23 cellular contexts compared by ENCODE assay signal in the genomic region with DNA sequence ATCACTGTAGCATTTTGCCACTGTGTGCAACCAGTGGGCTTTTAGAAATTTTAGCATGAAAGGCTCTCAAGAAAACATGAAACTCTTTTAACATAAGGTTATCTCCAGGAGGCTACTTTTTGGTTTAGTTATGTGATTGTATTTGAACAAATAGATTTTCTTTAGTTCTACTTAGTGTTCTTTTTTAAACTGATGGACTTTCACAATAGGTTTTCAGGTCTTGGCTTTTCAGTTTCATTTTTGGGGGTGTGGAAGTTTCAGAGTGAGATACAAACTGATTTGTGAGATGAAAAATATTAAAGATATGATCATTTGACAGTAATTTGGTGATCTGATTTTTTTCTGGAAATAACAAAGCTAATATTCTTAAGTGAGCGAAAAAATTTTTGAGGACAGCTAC.
A peak's percentile ranks its signal among the peaks of the same experiment; 100 is the strongest.
DNase-seq lines count a peak whose midpoint lies in the region; ATAC-seq and TF ChIP-seq lines count a peak whose summit lies in the region.
"Had no signal": no experiment of that assay in that cellular context is flagged by ENCODE, and none has a peak within 500 bp of the region (broad histone marks: within the 10 kb centered on the region; RNA-seq: fewer than 3 reads in every experiment).

No MANE protein-coding gene starts in this region.

- no peaks in the 10 kb centered on the region for H3K36me3 ChIP-seq in KMS-11 (ENCODE audit: insufficient read depth)
- no peaks in the 10 kb centered on the region for H3K36me3 ChIP-seq in gastrocnemius medialis
- H3K36me3 ChIP-seq: gastroesophageal sphincter had no signal

- no peak overlapping the region for H3K4me3 ChIP-seq in KMS-11 (IDR thresholded peaks at IDR 0.05; ENCODE audit: insufficient read depth, low read depth, low read length)
- H3K4me3 ChIP-seq in gastrocnemius medialis, result no peak overlapping the region
- H3K4me3 ChIP-seq: gastroesophageal sphincter, GM12878, GM23338 had no signal

- no peaks in the 10 kb centered on the region for H3K79me2 ChIP-seq in KMS-11 (ENCODE audit: insufficient read depth, low read depth)

- CTCF ChIA-PET in RWPE1 (lab: Yijun Ruan, JAX), result no interaction called here

- ATAC-seq in GM18519 (IDR thresholded peaks at IDR 0.05; ENCODE audit: low FRiP score, unreplicated experiment) (peak; percentile 35), GM21390 (IDR thresholded peaks at IDR 0.05; ENCODE audit: unreplicated experiment) (peak; percentile 56), HG02938 (IDR thresholded peaks at IDR 0.05; ENCODE audit: unreplicated experiment) (peak; percentile 56), gastrocnemius medialis (no peak)
- ATAC-seq: gastroesophageal sphincter, GM12878, GM23338, T-cell had no signal

- no peak overlapping the region for H3K9ac ChIP-seq in KMS-11

- TF ChIP-seq CTCF in KMS-11 (conservative IDR thresholded peaks at IDR 0.05; ENCODE audit: low read depth, low read length), result no peak
- TF ChIP-seq CTCF in gastrocnemius medialis (IDR thresholded peaks at IDR 0.05 in 4 of 5, conservative IDR thresholded peaks at IDR 0.05 in 1 of 5), result no peak
- TF ChIP-seq CTCF in RWPE1 (conservative IDR thresholded peaks at IDR 0.05; ENCODE audit: low read depth), result no peak

- no peaks in the 10 kb centered on the region for H4K20me1 ChIP-seq in KMS-11 (ENCODE audit: insufficient read depth)

- POLR2A ChIA-PET in RWPE1 (lab: Yijun Ruan, JAX; ENCODE audit: low non-redundant PET), result no interaction called here

- in situ Hi-C loops in gastrocnemius medialis (cut with MboI; ENCODE audit: low sequenced_read_pairs in 4 of 4), result no loop called here

- peaks cover 25% of the 10 kb centered on the region for H3K4me1 ChIP-seq in KMS-11 (ENCODE audit: low read depth, poor library complexity, severe bottlenecking)
- H3K4me1 ChIP-seq in gastrocnemius medialis, result no peaks in the 10 kb centered on the region
- H3K4me1 ChIP-seq: gastroesophageal sphincter had no signal

- peak overlapping the region; percentile 22 for H3K4me2 ChIP-seq in KMS-11
- H3K4me2 ChIP-seq: GM23338 had no signal

- no peaks in the 10 kb centered on the region; the same call in 1 of the 2 replicates for H3K27me3 ChIP-seq in KMS-11 (ENCODE audit: insufficient read depth, low read depth)
- no peaks in the 10 kb centered on the region for H3K27me3 ChIP-seq in gastrocnemius medialis
- H3K27me3 ChIP-seq: gastroesophageal sphincter had no signal

- no peak for TF ChIP-seq POLR2A in gastrocnemius medialis (IDR thresholded peaks at IDR 0.05)

- intact Hi-C loops in gastrocnemius medialis (cut with DNase I; ENCODE audit: low total_unique reads), result no loop called here

- DNase-seq in gastrocnemius medialis (no peak), DMS53 (lab: John Stamatoyannopoulos, UW) (no peak), RWPE1 (ENCODE audit: low spot score) (no peak)
- no peak for DNase-seq in central memory CD4-positive, alpha-beta T cell
- DNase-seq: activated CD4-positive, alpha-beta T cell treated with anti-CD3 and anti-CD28 coated beads for 48 hours; activated CD8-positive, alpha-beta memory T cell treated with anti-CD3 and anti-CD28 coated beads, Interleukin-2, amount 50 U/mL, for 4 hours; amniotic stem cell; erythroblast; GDM1; kidney glomerular epithelial cell; mammary epithelial cell; NCI-H1436; NCI-H2171 treated with DMSO at 0.1 percent for 48 hours; NCI-H748 treated with DMSO at 0.1 percent for 48 hours; SHP77 treated with DMSO at 0.1 percent for 48 hours; T-cell had no signal

- no peak overlapping the region for H2AFZ ChIP-seq in KMS-11 (ENCODE audit: low read depth)
- H2AFZ ChIP-seq: GM23338 had no signal

- no peaks in the 10 kb centered on the region for H3K9me3 ChIP-seq in gastrocnemius medialis
- H3K9me3 ChIP-seq: gastroesophageal sphincter had no signal

- H3K27ac ChIP-seq in KMS-11, result peak overlapping the region; percentile 4; the same call in 1 of the 2 replicates
- no peak overlapping the region for H3K27ac ChIP-seq in gastrocnemius medialis
- H3K27ac ChIP-seq in RWPE1, result no peak overlapping the region
- H3K27ac ChIP-seq: gastroesophageal sphincter had no signal

Comparison
In these comparisons a context has a peak if more than half of its experiments do, and no peak if none do; other contexts are left out.
1. ATAC-seq: peak in GM18519 (single experiment), GM21390 (single experiment) and HG02938 (single experiment); none in gastrocnemius medialis (0 of 2).